8 cellular contexts compared by ENCODE assay signal in genomic region chr22:23289851-23290724, GRCh38.
DNase-seq lines count a peak whose midpoint lies in the region; ATAC-seq and TF ChIP-seq lines count a peak whose summit lies in the region.

No MANE protein-coding gene starts in this region.

- no peak for ATAC-seq in HG03460 (IDR thresholded peaks at IDR 0.05; ENCODE audit: unreplicated experiment)

- no peak overlapping the region for H3K4me3 Mint-ChIP-seq in activated T-cell treated with anti-CD3 and anti-CD28 coated beads, Interleukin-2, amount 50 U/mL, for 24 hours

- H3K9me3 ChIP-seq in parathyroid adenoma (ENCODE audit: control insufficient read depth, low read length): no peaks in the 10 kb centered on the region
- H3K9me3 ChIP-seq in uterus: no peaks in the 10 kb centered on the region

- H3K36me3 ChIP-seq in parathyroid adenoma (ENCODE audit: control insufficient read depth, insufficient read depth, low read length) (no peaks in the 10 kb centered on the region), uterus (no peaks in the 10 kb centered on the region)

- H3K4me3 ChIP-seq in parathyroid adenoma (ENCODE audit: low read depth, low read length) (no peak overlapping the region), uterus (no peak overlapping the region)

- no peak overlapping the region for H3K27ac ChIP-seq in parathyroid adenoma
- H3K27ac ChIP-seq in uterus: no peak overlapping the region

- no peak overlapping the region for H3K9ac ChIP-seq in parathyroid adenoma

- DNase-seq in SHP77 treated with DMSO at 0.1 percent for 48 hours (lab: John Stamatoyannopoulos, UW): peak; percentile 0
- DNase-seq in SHP77 (lab: John Stamatoyannopoulos, UW): no peak
- DNase-seq in NOMO-1 treated with DMSO at 0.1 percent for 48 hours (lab: John Stamatoyannopoulos, UW; ENCODE audit: unreplicated experiment): peak; percentile 8
- DNase-seq in activated T-cell treated with anti-CD3 and anti-CD28 coated beads, Interleukin-2, amount 50 U/mL, for 24 hours: peak; percentile 78
- DNase-seq in fibroblast of peridontal ligament (ENCODE audit: extremely low read depth): peak; percentile 48
- DNase-seq in uterus: peak in 1 of 2 donors; percentile 41

- no peaks in the 10 kb centered on the region for H3K27me3 ChIP-seq in parathyroid adenoma (ENCODE audit: control insufficient read depth, insufficient read depth, low read length)
- no peaks in the 10 kb centered on the region for H3K27me3 ChIP-seq in uterus

- no peaks in the 10 kb centered on the region for H3K79me2 ChIP-seq in parathyroid adenoma

- H3K27me3 Mint-ChIP-seq in activated T-cell treated with anti-CD3 and anti-CD28 coated beads, Interleukin-2, amount 50 U/mL, for 24 hours: no peaks in the 10 kb centered on the region

- TF ChIP-seq CTCF in parathyroid adenoma (IDR thresholded peaks at IDR 0.05): peak; percentile 44
- TF ChIP-seq CTCF in uterus (IDR thresholded peaks at IDR 0.05): peak; percentile 42 to 59 (median 56)

- H3K36me3 Mint-ChIP-seq in activated T-cell treated with anti-CD3 and anti-CD28 coated beads, Interleukin-2, amount 50 U/mL, for 24 hours (ENCODE audit: low read depth): peaks cover 95% of the 10 kb centered on the region

- no peak for TF ChIP-seq POLR2A in uterus (IDR thresholded peaks at IDR 0.05)

- no peaks in the 10 kb centered on the region for H3K4me1 ChIP-seq in parathyroid adenoma
- no peaks in the 10 kb centered on the region for H3K4me1 ChIP-seq in uterus

- no peak overlapping the region for H2AFZ ChIP-seq in parathyroid adenoma

- H3K4me1 Mint-ChIP-seq in activated T-cell treated with anti-CD3 and anti-CD28 coated beads, Interleukin-2, amount 50 U/mL, for 24 hours (ENCODE audit: low read depth): no peaks in the 10 kb centered on the region

- intact Hi-C loops in uterus (cut with DNase I; ENCODE audit: low total_unique reads): no loop called here

- no peaks in the 10 kb centered on the region for H3K9me3 Mint-ChIP-seq in activated T-cell treated with anti-CD3 and anti-CD28 coated beads, Interleukin-2, amount 50 U/mL, for 24 hours

- H3K4me2 ChIP-seq in parathyroid adenoma (ENCODE audit: low read length): no peak overlapping the region

- H3K27ac Mint-ChIP-seq in activated T-cell treated with anti-CD3 and anti-CD28 coated beads, Interleukin-2, amount 50 U/mL, for 24 hours: no peak overlapping the region

Comparison
In these comparisons a context has a peak if more than half of its experiments do, and no peak if none do; other contexts are left out.
1. DNase-seq: peak in SHP77 treated with DMSO at 0.1 percent for 48 hours (single experiment), NOMO-1 treated with DMSO at 0.1 percent for 48 hours (single experiment), activated T-cell treated with anti-CD3 and anti-CD28 coated beads, Interleukin-2, amount 50 U/mL, for 24 hours (single experiment) and fibroblast of peridontal ligament (single experiment); none in SHP77 (0 of 2).